Comparison of ENCODE assay signal across 8 cellular contexts in the genomic region with DNA sequence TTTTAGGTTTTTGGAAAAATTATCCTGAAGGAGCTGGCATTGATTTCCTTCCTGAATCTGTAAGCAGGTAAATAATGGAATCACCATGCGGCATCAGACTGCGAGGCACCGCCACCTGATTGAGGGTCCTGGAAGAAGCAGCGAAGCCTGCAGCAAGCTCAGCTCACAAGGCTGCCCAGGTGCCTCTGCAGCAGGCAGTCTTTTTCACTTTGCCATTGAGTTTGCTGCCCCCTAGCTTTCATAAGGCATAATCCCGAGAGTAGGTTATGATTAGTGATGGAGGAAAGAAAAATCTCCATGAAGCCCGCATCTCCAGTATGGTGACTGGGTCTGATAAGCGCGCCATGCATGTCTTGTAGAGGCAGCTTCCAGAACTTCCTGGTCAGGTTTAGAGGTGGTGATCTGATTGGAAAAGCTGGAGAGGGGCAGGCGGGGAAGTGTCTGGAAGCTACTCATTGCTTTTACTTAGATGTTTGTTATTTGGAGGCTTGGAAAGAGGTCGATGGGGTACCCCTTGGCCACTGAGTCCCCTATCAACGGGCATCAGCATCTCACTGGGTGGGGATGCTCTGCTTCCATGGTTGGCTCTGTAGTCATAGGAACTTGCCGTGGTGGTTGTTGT. TPM values are rescaled to one million over a fixed set of nuclear protein-coding genes. Genes with fewer than 3 reads are reported as not detected.
DNase-seq lines count a peak whose midpoint lies in the region; ATAC-seq, FAIRE-seq and TF ChIP-seq lines count a peak whose summit lies in the region.

No MANE protein-coding gene starts in this region.

- H3K9me1 ChIP-seq in keratinocyte (ENCODE audit: control insufficient read depth, extremely low read depth, insufficient read depth, low read length) = no peaks in the 10 kb centered on the region

- no peak overlapping the region for H3K27ac Mint-ChIP-seq in stimulated activated effector memory CD8-positive, alpha-beta T cell treated with anti-CD3 and anti-CD28 coated beads, Interleukin-12 subunit alpha, Interleukin-12 subunit beta, amount 100 ng/mL, for 72 hours

- H2AFZ ChIP-seq in keratinocyte (ENCODE audit: control insufficient read depth, low read length) = no peak overlapping the region

- peak; percentile 84 for FAIRE-seq in keratinocyte (lab: Jason Lieb, UNC)

- DNase-seq in AG08395 (ENCODE audit: low spot score) (peak; percentile 70), GM12864 (ENCODE audit: low read depth) (no peak), LHCN-M2 (ENCODE audit: low read depth) (peak; percentile 33), RPMI8226 (peak; percentile 56), breast epithelium (ENCODE audit: low spot score in 2 of 2) (peak in 1 of 2 donors; percentile 34), keratinocyte (ENCODE audit: low read depth, low spot score) (no peak)
- DNase-seq in stimulated activated effector memory CD8-positive, alpha-beta T cell treated with anti-CD3 and anti-CD28 coated beads, Interleukin-12 subunit alpha, Interleukin-12 subunit beta, amount 100 ng/mL, for 72 hours (ENCODE audit: low spot score in 2 of 2) = peak; percentile 30 to 66

- H4K20me1 ChIP-seq in keratinocyte (ENCODE audit: control insufficient read depth, extremely low read depth, insufficient read depth, low read length) = no peaks in the 10 kb centered on the region

- dilution Hi-C loops in keratinocyte (cut with MboI; ENCODE audit: extremely low pct_ligation_motif_present, low sequenced_read_pairs) = no loop called here

- H3K36me3 ChIP-seq in breast epithelium = no peaks in the 10 kb centered on the region
- H3K36me3 ChIP-seq in keratinocyte (ENCODE audit: control insufficient read depth in 2 of 2, extremely low read depth in 1 of 2, insufficient read depth in 2 of 2, low read length in 2 of 2) = no peaks in the 10 kb centered on the region

- TF ChIP-seq POLR2A in breast epithelium (IDR thresholded peaks at IDR 0.05) = no peak

- no peaks in the 10 kb centered on the region for H3K4me1 ChIP-seq in breast epithelium
- H3K4me1 ChIP-seq in keratinocyte (ENCODE audit: control insufficient read depth, extremely low read depth, insufficient read depth, low read length) = no peaks in the 10 kb centered on the region

- intact Hi-C loops in breast epithelium (cut with DNase I; ENCODE audit: low total_unique reads) = no loop called here

- H3K9me3 ChIP-seq in breast epithelium = no peaks in the 10 kb centered on the region
- no peaks in the 10 kb centered on the region for H3K9me3 ChIP-seq in keratinocyte (ENCODE audit: control insufficient read depth, low read depth, low read length)

- peaks cover 6% of the 10 kb centered on the region for H3K4me1 Mint-ChIP-seq in stimulated activated effector memory CD8-positive, alpha-beta T cell treated with anti-CD3 and anti-CD28 coated beads, Interleukin-12 subunit alpha, Interleukin-12 subunit beta, amount 100 ng/mL, for 72 hours

- ATAC-seq in stimulated activated effector memory CD8-positive, alpha-beta T cell treated with anti-CD3 and anti-CD28 coated beads, Interleukin-12 subunit alpha, Interleukin-12 subunit beta, amount 100 ng/mL, for 72 hours = peak; percentile 78
- ATAC-seq in HG03457 (IDR thresholded peaks at IDR 0.05; ENCODE audit: unreplicated experiment) = no peak

- H3K27ac ChIP-seq in breast epithelium = no peak overlapping the region
- no peak overlapping the region for H3K27ac ChIP-seq in keratinocyte (ENCODE audit: control insufficient read depth, insufficient read depth, low read length)

- H3K27me3 ChIP-seq in breast epithelium (no peaks in the 10 kb centered on the region), keratinocyte (ENCODE audit: control insufficient read depth, extremely low read depth, insufficient read depth, low read length) (no peaks in the 10 kb centered on the region)

- H3K4me3 ChIP-seq in GM12864 (ENCODE audit: low read depth, low read length) = no peak overlapping the region
- H3K4me3 ChIP-seq in breast epithelium = no peak overlapping the region
- no peak overlapping the region for H3K4me3 ChIP-seq in keratinocyte (ENCODE audit: control insufficient read depth in 2 of 3, extremely low read depth in 1 of 3, insufficient read depth in 2 of 3, low read depth in 1 of 3, low read length in 3 of 3)

- H3K79me2 ChIP-seq in keratinocyte (ENCODE audit: control insufficient read depth, insufficient read depth, low read length) = no peaks in the 10 kb centered on the region

- H3K9me3 Mint-ChIP-seq in stimulated activated effector memory CD8-positive, alpha-beta T cell treated with anti-CD3 and anti-CD28 coated beads, Interleukin-12 subunit alpha, Interleukin-12 subunit beta, amount 100 ng/mL, for 72 hours = no peaks in the 10 kb centered on the region

- no peaks in the 10 kb centered on the region for H3K36me3 Mint-ChIP-seq in stimulated activated effector memory CD8-positive, alpha-beta T cell treated with anti-CD3 and anti-CD28 coated beads, Interleukin-12 subunit alpha, Interleukin-12 subunit beta, amount 100 ng/mL, for 72 hours

- H3K4me3 Mint-ChIP-seq in stimulated activated effector memory CD8-positive, alpha-beta T cell treated with anti-CD3 and anti-CD28 coated beads, Interleukin-12 subunit alpha, Interleukin-12 subunit beta, amount 100 ng/mL, for 72 hours = no peak overlapping the region

- TF ChIP-seq CTCF in GM12864 (IDR thresholded peaks at IDR 0.05; ENCODE audit: low read depth, low read length, missing control alignments) (peak; percentile 74), breast epithelium (IDR thresholded peaks at IDR 0.05) (peak; percentile 40 to 62 (median 54)), keratinocyte (optimal IDR thresholded peaks at IDR 0.05 in 1 of 3, IDR thresholded peaks at IDR 0.05 in 1 of 3, conservative IDR thresholded peaks at IDR 0.05 in 1 of 3; ENCODE audit: extremely low read depth in 1 of 3, insufficient read depth in 2 of 3, low read length in 3 of 3) (peak; percentile 69 to 80 (median 70))

- no peak overlapping the region for H3K9ac ChIP-seq in keratinocyte (ENCODE audit: control insufficient read depth, extremely low read depth, insufficient read depth, low read length)

- H3K4me2 ChIP-seq in keratinocyte (ENCODE audit: control insufficient read depth, extremely low read depth, insufficient read depth, low read depth, low read length) = no peak overlapping the region

RNA-seq across cellular contexts. Expression of a gene that starts 26.7 kb away (rescaled TPM):
- under 0.01 TPM in 1 of 2 replicates, not detected in the other for total RNA-seq in LHCN-M2 (2014; rRNA removed)
- not detected for polyA plus RNA-seq in LHCN-M2 (2012)
- total RNA-seq in breast epithelium = under 1 TPM in 2 of 3 donors, not detected in 1; 0.29 to 0.33 TPM
- not detected in 3 replicates for polyA plus RNA-seq in keratinocyte
- not detected for polyA plus RNA-seq in keratinocyte (2011; ENCODE audit: low read depth)
- not detected in 2 replicates for polyA plus RNA-seq in keratinocyte (2011; cell fraction: cytosol; rRNA removed)
- not detected in 2 replicates for polyA plus RNA-seq in keratinocyte (2011; cell fraction: nucleus; rRNA removed)
- not detected in 2 replicates for polyA plus RNA-seq in keratinocyte (2012; ENCODE audit: low replicate concordance)
- not detected in 3 replicates for polyA minus RNA-seq in keratinocyte
- not detected for polyA minus RNA-seq in keratinocyte (2011; cell fraction: cytosol; rRNA and poly(A)+ RNA removed)
- not detected in 2 replicates for polyA minus RNA-seq in keratinocyte (2011; cell fraction: nucleus; rRNA and poly(A)+ RNA removed)

Comparison
In these comparisons a context has a peak if more than half of its experiments do, and no peak if none do; other contexts are left out.
1. DNase-seq: peak in AG08395 (single experiment), LHCN-M2 (single experiment), RPMI8226 (single experiment) and stimulated activated effector memory CD8-positive, alpha-beta T cell treated with anti-CD3 and anti-CD28 coated beads, Interleukin-12 subunit alpha, Interleukin-12 subunit beta, amount 100 ng/mL, for 72 hours (2 of 2); none in GM12864 (single experiment) and keratinocyte (single experiment).
2. Peak in every context shown above with its lines, with median percentiles within 50 percentile points of each other: CTCF ChIP-seq.